ENCODE assay signal across 1 cellular context in the genomic region with DNA sequence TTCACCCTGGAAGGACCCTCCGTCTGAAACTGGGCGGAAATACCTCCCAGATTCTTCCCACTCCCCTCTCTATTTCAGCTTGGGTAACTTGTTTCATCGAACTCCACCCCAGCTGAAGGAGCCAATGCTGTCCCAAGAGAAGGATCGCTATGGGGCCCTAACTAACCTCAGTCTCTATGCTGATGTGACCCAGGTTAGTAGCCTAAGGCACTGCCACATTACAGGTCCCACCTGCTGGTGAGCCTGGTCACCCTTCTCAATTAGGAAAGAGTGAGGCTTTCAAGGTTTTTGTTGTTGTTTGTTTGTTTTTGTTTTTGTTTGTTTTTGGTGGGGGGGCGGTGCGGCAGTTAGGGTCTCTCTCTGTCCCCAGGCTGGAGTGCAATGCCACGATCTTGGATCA.
TF ChIP-seq lines count a peak whose summit lies in the region.

No MANE protein-coding gene starts in this region.

TF ChIP-seq in HepG2, 621 proteins besides CTCF, POLR2A, EP300 and RAD21 (continued from another document):
- TF ChIP-seq, protein P1, sequence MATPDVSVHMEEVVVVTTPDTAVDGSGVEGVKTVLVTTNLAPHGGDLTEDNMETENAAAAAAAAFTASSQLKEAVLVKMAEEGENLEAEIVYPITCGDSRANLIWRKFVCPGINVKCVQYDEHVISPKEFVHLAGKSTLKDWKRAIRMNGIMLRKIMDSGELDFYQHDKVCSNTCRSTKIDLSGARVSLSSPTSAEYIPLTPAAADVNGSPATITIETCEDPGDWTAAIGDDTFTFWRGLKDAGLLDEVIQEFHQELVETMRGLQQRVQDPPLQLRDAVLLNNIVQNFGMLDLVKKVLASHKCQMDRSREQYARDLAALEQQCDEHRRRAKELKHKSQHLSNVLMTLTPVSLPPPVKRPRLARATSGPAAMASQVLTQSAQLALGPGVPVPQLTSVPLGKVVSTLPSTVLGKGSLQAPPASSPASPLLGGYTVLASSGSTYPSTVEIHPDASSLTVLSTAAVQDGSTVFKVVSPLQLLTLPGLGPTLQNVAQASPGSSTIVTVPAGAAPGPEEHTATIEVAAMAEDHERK (CRISPR knock-in tag; IDR thresholded peaks at IDR 0.05; ENCODE audit: low read depth) = no peak
- TF ChIP-seq GATA4 (IDR thresholded peaks at IDR 0.05; ENCODE audit: borderline replicate concordance, low read depth) = no peak
- TF ChIP-seq HNRNPLL (IDR thresholded peaks at IDR 0.05; ENCODE audit: low read depth, low read length, poor library complexity, severe bottlenecking) = no peak
- no peak for TF ChIP-seq SMC3 (IDR thresholded peaks at IDR 0.05; ENCODE audit: low read length)
- no peak for TF ChIP-seq ZNF850 (CRISPR knock-in tag; conservative IDR thresholded peaks at IDR 0.05)
- TF ChIP-seq, protein P2, sequence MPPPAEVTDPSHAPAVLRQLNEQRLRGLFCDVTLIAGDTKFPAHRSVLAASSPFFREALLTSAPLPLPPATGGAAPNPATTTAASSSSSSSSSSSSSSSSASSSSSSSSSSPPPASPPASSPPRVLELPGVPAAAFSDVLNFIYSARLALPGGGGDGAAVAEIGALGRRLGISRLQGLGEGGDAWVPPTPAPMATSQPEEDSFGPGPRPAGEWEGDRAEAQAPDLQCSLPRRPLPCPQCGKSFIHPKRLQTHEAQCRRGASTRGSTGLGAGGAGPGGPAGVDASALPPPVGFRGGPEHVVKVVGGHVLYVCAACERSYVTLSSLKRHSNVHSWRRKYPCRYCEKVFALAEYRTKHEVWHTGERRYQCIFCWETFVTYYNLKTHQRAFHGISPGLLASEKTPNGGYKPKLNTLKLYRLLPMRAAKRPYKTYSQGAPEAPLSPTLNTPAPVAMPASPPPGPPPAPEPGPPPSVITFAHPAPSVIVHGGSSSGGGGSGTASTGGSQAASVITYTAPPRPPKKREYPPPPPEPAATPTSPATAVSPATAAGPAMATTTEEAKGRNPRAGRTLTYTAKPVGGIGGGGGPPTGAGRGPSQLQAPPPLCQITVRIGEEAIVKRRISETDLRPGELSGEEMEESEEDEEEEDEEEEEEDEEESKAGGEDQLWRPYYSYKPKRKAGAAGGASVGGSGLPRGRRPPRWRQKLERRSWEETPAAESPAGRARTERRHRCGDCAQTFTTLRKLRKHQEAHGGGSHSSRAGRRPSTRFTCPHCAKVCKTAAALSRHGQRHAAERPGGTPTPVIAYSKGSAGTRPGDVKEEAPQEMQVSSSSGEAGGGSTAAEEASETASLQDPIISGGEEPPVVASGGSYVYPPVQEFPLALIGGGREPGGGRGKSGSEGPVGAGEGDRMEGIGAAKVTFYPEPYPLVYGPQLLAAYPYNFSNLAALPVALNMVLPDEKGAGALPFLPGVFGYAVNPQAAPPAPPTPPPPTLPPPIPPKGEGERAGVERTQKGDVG (CRISPR knock-in tag; IDR thresholded peaks at IDR 0.05; ENCODE audit: borderline replicate concordance) = no peak
- TF ChIP-seq, protein P3, sequence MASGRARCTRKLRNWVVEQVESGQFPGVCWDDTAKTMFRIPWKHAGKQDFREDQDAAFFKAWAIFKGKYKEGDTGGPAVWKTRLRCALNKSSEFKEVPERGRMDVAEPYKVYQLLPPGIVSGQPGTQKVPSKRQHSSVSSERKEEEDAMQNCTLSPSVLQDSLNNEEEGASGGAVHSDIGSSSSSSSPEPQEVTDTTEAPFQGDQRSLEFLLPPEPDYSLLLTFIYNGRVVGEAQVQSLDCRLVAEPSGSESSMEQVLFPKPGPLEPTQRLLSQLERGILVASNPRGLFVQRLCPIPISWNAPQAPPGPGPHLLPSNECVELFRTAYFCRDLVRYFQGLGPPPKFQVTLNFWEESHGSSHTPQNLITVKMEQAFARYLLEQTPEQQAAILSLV (CRISPR knock-in tag; IDR thresholded peaks at IDR 0.05; ENCODE audit: borderline replicate concordance) = no peak
